8 cellular contexts compared by ENCODE assay signal in genomic region chr1:86380257-86380861, GRCh38. TPM values are rescaled to one million over a fixed set of nuclear protein-coding genes. Genes with fewer than 3 reads are reported as not detected.
A peak's percentile ranks its signal among the peaks of the same experiment; 100 is the strongest.
DNase-seq lines count a peak whose midpoint lies in the region; ATAC-seq, FAIRE-seq and TF ChIP-seq lines count a peak whose summit lies in the region.

No MANE protein-coding gene starts in this region.

- H3K27me3 ChIP-seq in small intestine (ENCODE audit: control insufficient read depth in 2 of 2, insufficient read depth in 2 of 2, low read length in 2 of 2): no peaks in the 10 kb centered on the region

- ATAC-seq in GM19463 (IDR thresholded peaks at IDR 0.05; ENCODE audit: unreplicated experiment) (peak; percentile 68), HG03520 (IDR thresholded peaks at IDR 0.05; ENCODE audit: unreplicated experiment) (peak; percentile 67), HG03521 (IDR thresholded peaks at IDR 0.05; ENCODE audit: unreplicated experiment) (no peak)

- WGBS in small intestine, 3 donors: 9 to 15% (median 15%) methylated on average over 4 of the region's 4 CpGs

- no peaks in the 10 kb centered on the region for H3K4me1 ChIP-seq in small intestine (ENCODE audit: control insufficient read depth in 2 of 2, insufficient read depth in 1 of 2, low read depth in 1 of 2, low read length in 1 of 2)

- H3K27ac ChIP-seq in small intestine (ENCODE audit: low read depth in 1 of 2, low read length in 1 of 2): no peak overlapping the region

- FAIRE-seq in small intestine (lab: Jason Lieb, UNC): peak; percentile 96

- H3K9me3 ChIP-seq in small intestine (ENCODE audit: control insufficient read depth, low read depth): peaks cover 2% of the 10 kb centered on the region

- TF ChIP-seq CTCF in astrocyte of the cerebellum (IDR thresholded peaks at IDR 0.05; ENCODE audit: low read depth, low read length, missing control alignments): peak; percentile 53

- H3K4me3 ChIP-seq in astrocyte of the cerebellum (ENCODE audit: low read depth, low read length) (no peak overlapping the region), small intestine (ENCODE audit: low read depth in 1 of 2, low read length in 2 of 2) (no peak overlapping the region)

- DNase-seq in D341Med (ENCODE audit: low spot score): peak; percentile 37
- peak; percentile 37 for DNase-seq in NCI-H510A (lab: John Stamatoyannopoulos, UW)
- DNase-seq in astrocyte of the cerebellum (ENCODE audit: low read depth): peak; percentile 81
- DNase-seq in hepatic stellate cell (ENCODE audit: low spot score): peak; percentile 7
- peak; percentile 65 for DNase-seq in small intestine

- peaks cover 0 to 4% of the 10 kb centered on the region in 2 donors for H3K36me3 ChIP-seq in small intestine (ENCODE audit: control insufficient read depth in 2 of 2, insufficient read depth in 2 of 2, low read length in 2 of 2)

- in situ Hi-C loops in astrocyte of the cerebellum (cut with HindIII; ENCODE audit: low sequenced_read_pairs): no loop called here

RNA-seq across cellular contexts. Expression of gene ODF2L, which starts 15.8 kb away (rescaled TPM):
- 10 to 100 TPM in 1 of 3 donors, 1 to 10 TPM in 2; 4.1 to 17.6 (median 6.9) TPM for polyA plus RNA-seq in small intestine

RNA-seq across cellular contexts. Expression of gene CLCA2, which starts 43.6 kb away (rescaled TPM):
- polyA plus RNA-seq in small intestine: 1 to 10 TPM in 1 of 3 donors, under 1 TPM in 2; 0.37 to 4.7 (median 0.81) TPM

Comparison
In these comparisons a context has a peak if more than half of its experiments do, and no peak if none do; other contexts are left out.
1. DNase-seq: peak in every context shown above with its lines; median percentile 81 in astrocyte of the cerebellum; 65 in small intestine; 37 in D341Med; 37 in NCI-H510A; 7 in hepatic stellate cell.